8 cellular contexts compared by ENCODE assay signal in genomic region chr17:2393954-2394749, GRCh38. TPM values are rescaled to one million over a fixed set of nuclear protein-coding genes. Genes with fewer than 3 reads are reported as not detected.
A peak's percentile ranks its signal among the peaks of the same experiment; 100 is the strongest.
DNase-seq lines count a peak whose midpoint lies in the region; ATAC-seq and TF ChIP-seq lines count a peak whose summit lies in the region.

No MANE protein-coding gene starts in this region.

- H3K27me3 ChIP-seq in Peyer's patch: no peaks in the 10 kb centered on the region
- H3K27me3 ChIP-seq in esophagus (ENCODE audit: control insufficient read depth in 1 of 2, insufficient read depth in 2 of 2, low read length in 2 of 2): no peaks in the 10 kb centered on the region
- no peaks in the 10 kb centered on the region for H3K27me3 ChIP-seq in parathyroid adenoma (ENCODE audit: control insufficient read depth, insufficient read depth, low read length)

- TF ChIP-seq CTCF in Peyer's patch (IDR thresholded peaks at IDR 0.05) (no peak), parathyroid adenoma (IDR thresholded peaks at IDR 0.05) (no peak), GM20000 (IDR thresholded peaks at IDR 0.05; ENCODE audit: extremely low read depth, missing control alignments) (no peak)

- H3K4me3 ChIP-seq in Peyer's patch: peak overlapping the region; percentile 70 to 97 (median 92)
- H3K4me3 ChIP-seq in esophagus (ENCODE audit: low read depth in 1 of 2, low read length in 2 of 2): peak overlapping the region; percentile 30 to 53
- H3K4me3 ChIP-seq in parathyroid adenoma (ENCODE audit: low read depth, low read length): no peak overlapping the region

- H3K4me1 ChIP-seq in Peyer's patch: peaks cover 27 to 66% (median 47%) of the 10 kb centered on the region in 4 donors
- H3K4me1 ChIP-seq in esophagus (ENCODE audit: control insufficient read depth in 2 of 2, insufficient read depth in 2 of 2, low read length in 1 of 2): peaks cover 28 to 41% of the 10 kb centered on the region in 2 donors
- peaks cover 50% of the 10 kb centered on the region for H3K4me1 ChIP-seq in parathyroid adenoma

- no peaks in the 10 kb centered on the region for H3K36me3 ChIP-seq in Peyer's patch
- no peaks in the 10 kb centered on the region for H3K36me3 ChIP-seq in esophagus (ENCODE audit: control insufficient read depth in 2 of 2, insufficient read depth in 2 of 2, low read length in 1 of 2)
- no peaks in the 10 kb centered on the region for H3K36me3 ChIP-seq in parathyroid adenoma (ENCODE audit: control insufficient read depth, insufficient read depth, low read length)

- H3K27ac ChIP-seq in Peyer's patch: peak overlapping the region; percentile 93 to 100 (median 99)
- H3K27ac ChIP-seq in esophagus (ENCODE audit: low read depth in 2 of 2, low read length in 1 of 2): peak overlapping the region; percentile 96 to 100
- H3K27ac ChIP-seq in parathyroid adenoma: peak overlapping the region; percentile 100

- peaks cover 16% of the 10 kb centered on the region for H3K79me2 ChIP-seq in parathyroid adenoma

- no peak overlapping the region for H3K9ac ChIP-seq in parathyroid adenoma

- H2AFZ ChIP-seq in parathyroid adenoma: peak overlapping the region; percentile 19

- H3K4me2 ChIP-seq in parathyroid adenoma (ENCODE audit: low read length): peak overlapping the region; percentile 55

- DNase-seq in ELF-1 (ENCODE audit: low read depth, low spot score) (peak; percentile 33), Peyer's patch (no peak), SIG-M5 (lab: John Stamatoyannopoulos, UW) (no peak), GM20000 (ENCODE audit: low spot score) (no peak)

- no peaks in the 10 kb centered on the region for H3K9me3 ChIP-seq in Peyer's patch
- no peaks in the 10 kb centered on the region for H3K9me3 ChIP-seq in esophagus (ENCODE audit: control insufficient read depth in 2 of 2, insufficient read depth in 1 of 2, low read depth in 1 of 2, low read length in 1 of 2)
- H3K9me3 ChIP-seq in parathyroid adenoma (ENCODE audit: control insufficient read depth, low read length): no peaks in the 10 kb centered on the region

- ATAC-seq in GM18511 (IDR thresholded peaks at IDR 0.05; ENCODE audit: unreplicated experiment): no peak
- ATAC-seq in GM18517 (IDR thresholded peaks at IDR 0.05; ENCODE audit: unreplicated experiment): no peak

- WGBS in esophagus, 2 donors: 17 to 28% methylated on average over 38 to 53 of the region's 53 CpGs

- TF ChIP-seq POLR2A in Peyer's patch (IDR thresholded peaks at IDR 0.05): no peak

RNA-seq across cellular contexts. Expression of gene MNT, which starts 6.7 kb away (rescaled TPM):
- 10 to 100 TPM in 3 of 4 donors, 1 to 10 TPM in 1; 9.5 to 57.8 (median 39.0) TPM for total RNA-seq in Peyer's patch
- 10 to 100 TPM in 1 of 2 donors, 1 to 10 TPM in 1; 9.9 to 14.6 TPM for polyA plus RNA-seq in esophagus

RNA-seq across cellular contexts. Expression of gene SGSM2, which starts 56.9 kb away (rescaled TPM):
- total RNA-seq in Peyer's patch: 100 to 1,000 TPM in 3 of 4 donors, 10 to 100 TPM in 1; 48.5 to 151 (median 113) TPM
- polyA plus RNA-seq in esophagus: 100 to 1,000 TPM in 1 of 2 donors, 10 to 100 TPM in 1; 51.6 to 149 TPM

RNA-seq across cellular contexts. Expression of gene TSR1, which starts 57.9 kb away (rescaled TPM):
- 10 to 100 TPM in 3 of 4 donors, 1 to 10 TPM in 1; 5.6 to 87.5 (median 28.6) TPM for total RNA-seq in Peyer's patch
- polyA plus RNA-seq in esophagus: 10 to 100 TPM; 15.9 to 19.3 TPM
